34 cellular contexts compared by ENCODE assay signal in the genomic region with DNA sequence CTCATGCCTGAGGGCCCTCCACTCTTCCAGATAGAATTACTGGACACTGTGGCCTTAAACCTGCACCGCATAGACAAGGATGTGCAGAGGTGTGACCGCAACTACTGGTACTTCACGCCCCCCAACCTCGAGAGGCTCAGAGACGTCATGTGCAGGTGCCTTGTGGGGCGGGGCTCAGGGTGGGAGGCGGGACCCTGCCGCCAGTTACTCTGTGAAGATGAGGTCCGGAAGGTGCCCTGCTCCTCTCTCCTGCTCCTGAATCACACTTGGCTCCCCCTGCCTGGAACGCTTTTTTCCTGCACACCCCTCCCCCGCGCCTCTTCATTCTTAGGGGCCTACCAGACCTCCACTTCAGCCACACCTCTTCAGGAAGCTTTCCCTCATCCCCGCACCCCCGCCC.
"Had no signal": no experiment of that assay in that cellular context is flagged by ENCODE, and none has a peak within 500 bp of the region (broad histone marks: within the 10 kb centered on the region; RNA-seq: fewer than 3 reads in every experiment).

No MANE protein-coding gene starts in this region.

- H3K4me3 ChIP-seq: ascending aorta, SJCRH30, SK-N-MC had no signal

- H3K27ac Mint-ChIP-seq: activated CD4-positive, alpha-beta memory T cell treated with anti-CD3 and anti-CD28 coated beads, Interleukin-2, amount 10 ng/mL, durations not matched to agents 7 days and 5 days; activated CD8-positive, alpha-beta memory T cell treated with anti-CD3 and anti-CD28 coated beads, Interleukin-2, amount 10 ng/mL, durations not matched to agents 7 days and 5 days; activated naive CD8-positive, alpha-beta T cell treated with anti-CD3 and anti-CD28 coated beads for 36 hours; activated T-helper 17 cell treated with anti-CD3 and anti-CD28 coated beads, Interleukin-2, amount 50 U/mL, for 72 hours had no signal

- H3K4me3 Mint-ChIP-seq: activated CD4-positive, alpha-beta memory T cell treated with anti-CD3 and anti-CD28 coated beads, Interleukin-2, amount 10 ng/mL, durations not matched to agents 7 days and 5 days; activated CD8-positive, alpha-beta memory T cell treated with anti-CD3 and anti-CD28 coated beads, Interleukin-2, amount 10 ng/mL, durations not matched to agents 7 days and 5 days; activated naive CD8-positive, alpha-beta T cell treated with anti-CD3 and anti-CD28 coated beads for 36 hours; activated T-cell treated with anti-CD3 and anti-CD28 coated beads, Interleukin-2, amount 50 U/mL, for 72 hours; activated T-helper 17 cell treated with anti-CD3 and anti-CD28 coated beads, Interleukin-2, amount 50 U/mL, for 72 hours; T-cell had no signal

- DNase-seq: activated CD4-positive, alpha-beta memory T cell treated with anti-CD3 and anti-CD28 coated beads, Interleukin-2, amount 10 ng/mL, durations not matched to agents 7 days and 5 days; activated CD4-positive, alpha-beta T cell treated with anti-CD3 and anti-CD28 coated beads for 1 hour; activated CD4-positive, alpha-beta T cell treated with anti-CD3 and anti-CD28 coated beads for 48 hours; activated CD4-positive, CD25-positive, alpha-beta regulatory T cell; activated CD8-positive, alpha-beta memory T cell treated with anti-CD3 and anti-CD28 coated beads for 24 hours; activated CD8-positive, alpha-beta memory T cell treated with anti-CD3 and anti-CD28 coated beads, Interleukin-2, amount 10 ng/mL, durations not matched to agents 7 days and 5 days; activated CD8-positive, alpha-beta memory T cell treated with anti-CD3 and anti-CD28 coated beads, Interleukin-2, amount 50 U/mL, for 48 hours; activated effector memory CD4-positive, alpha-beta T cell treated with anti-CD3 and anti-CD28 coated beads, Interleukin-2, amount 50 U/mL, for 16 hours; activated naive CD4-positive, alpha-beta T cell; activated naive CD4-positive, alpha-beta T cell treated with anti-CD3 and anti-CD28 coated beads, Interleukin-2, amount 50 U/mL, for 16 hours; activated naive CD8-positive, alpha-beta T cell treated with anti-CD3 and anti-CD28 coated beads for 36 hours; activated T-cell treated with anti-CD3 and anti-CD28 coated beads, Interleukin-2, amount 50 U/mL, for 72 hours; amniotic stem cell; Karpas-422; KBM-7; NCI-H1048; NCI-H1105 treated with DMSO at 0.1 percent for 48 hours; NCI-H1436; NCI-H1694; NCI-H1930; NCI-H2081 treated with DMSO at 0.1 percent for 48 hours; NCI-H226; NCI-H446 treated with DMSO at 0.1 percent for 48 hours; NCI-H524; NCI-H69; NK-92 treated with Interleukin-12 subunit alpha and Interleukin-12 subunit beta, amount 100 ng/mL, for 24 hours; SHP77; SJCRH30; T-cell; T-helper 2 cell; T-helper 9 cell had no signal

- H3K9me3 Mint-ChIP-seq: activated CD4-positive, alpha-beta memory T cell treated with anti-CD3 and anti-CD28 coated beads, Interleukin-2, amount 10 ng/mL, durations not matched to agents 7 days and 5 days; activated naive CD8-positive, alpha-beta T cell treated with anti-CD3 and anti-CD28 coated beads for 36 hours; activated T-cell treated with anti-CD3 and anti-CD28 coated beads, Interleukin-2, amount 50 U/mL, for 72 hours; activated T-helper 17 cell treated with anti-CD3 and anti-CD28 coated beads, Interleukin-2, amount 50 U/mL, for 72 hours; T-cell had no signal

- ATAC-seq: activated CD8-positive, alpha-beta memory T cell treated with anti-CD3 and anti-CD28 coated beads, Interleukin-2, amount 10 ng/mL, durations not matched to agents 7 days and 5 days; activated T-cell treated with anti-CD3 and anti-CD28 coated beads, Interleukin-2, amount 50 U/mL, for 72 hours; activated T-helper 17 cell treated with anti-CD3 and anti-CD28 coated beads, Interleukin-2, amount 50 U/mL, for 72 hours; T-cell had no signal

- H3K27me3 Mint-ChIP-seq: activated CD4-positive, alpha-beta memory T cell treated with anti-CD3 and anti-CD28 coated beads, Interleukin-2, amount 10 ng/mL, durations not matched to agents 7 days and 5 days; activated CD8-positive, alpha-beta memory T cell treated with anti-CD3 and anti-CD28 coated beads, Interleukin-2, amount 10 ng/mL, durations not matched to agents 7 days and 5 days; activated naive CD8-positive, alpha-beta T cell treated with anti-CD3 and anti-CD28 coated beads for 36 hours; activated T-helper 17 cell treated with anti-CD3 and anti-CD28 coated beads, Interleukin-2, amount 50 U/mL, for 72 hours; T-cell had no signal

- H3K36me3 Mint-ChIP-seq: activated CD8-positive, alpha-beta memory T cell treated with anti-CD3 and anti-CD28 coated beads, Interleukin-2, amount 10 ng/mL, durations not matched to agents 7 days and 5 days had no signal

- H3K4me1 ChIP-seq: ascending aorta, SJCRH30 had no signal

- H3K9me3 ChIP-seq: ascending aorta, SJCRH30 had no signal

- H3K4me1 Mint-ChIP-seq: activated CD4-positive, alpha-beta memory T cell treated with anti-CD3 and anti-CD28 coated beads, Interleukin-2, amount 10 ng/mL, durations not matched to agents 7 days and 5 days; activated CD8-positive, alpha-beta memory T cell treated with anti-CD3 and anti-CD28 coated beads, Interleukin-2, amount 10 ng/mL, durations not matched to agents 7 days and 5 days; activated naive CD8-positive, alpha-beta T cell treated with anti-CD3 and anti-CD28 coated beads for 36 hours; activated T-helper 17 cell treated with anti-CD3 and anti-CD28 coated beads, Interleukin-2, amount 50 U/mL, for 72 hours; T-cell had no signal

- H3K36me3 ChIP-seq: SJCRH30 had no signal

- H3K27ac ChIP-seq: ascending aorta, SJCRH30, SK-N-MC had no signal

- H3K27me3 ChIP-seq: ascending aorta, SJCRH30 had no signal
